In the genomic region with DNA sequence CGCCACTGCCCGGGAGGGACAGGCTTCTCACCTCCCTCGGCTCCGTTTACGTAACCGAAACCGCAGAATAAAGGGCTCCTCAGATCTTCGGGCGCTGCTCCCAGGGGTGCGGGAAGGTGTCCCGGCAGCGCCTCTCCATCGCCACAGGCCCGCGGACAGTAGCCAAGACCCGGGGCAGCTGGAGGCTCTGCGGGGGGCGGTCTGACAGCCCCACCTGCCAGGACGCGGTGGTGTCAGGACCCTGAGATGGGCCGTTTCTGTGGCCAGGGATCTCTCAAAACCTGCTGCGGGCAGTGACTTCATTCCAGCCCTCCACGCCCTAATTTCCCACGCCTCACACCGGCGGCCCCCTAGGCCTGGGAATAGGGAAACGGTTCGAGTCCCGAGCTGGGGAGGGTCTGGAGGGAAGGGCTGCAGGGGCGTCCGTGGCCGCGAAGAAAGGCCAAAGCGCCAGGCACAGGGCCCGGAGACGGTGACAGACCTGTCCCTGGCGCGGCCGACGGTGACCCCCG, we compare ENCODE assay signal across 8 cellular contexts. TPM values are rescaled to one million over a fixed set of nuclear protein-coding genes. Genes with fewer than 3 reads are reported as not detected.
DNase-seq lines count a peak whose midpoint lies in the region; ATAC-seq and TF ChIP-seq lines count a peak whose summit lies in the region.
"Not testable (repeated sequence)": the region's sequence is repeated elsewhere in the genome, so short reads cannot be mapped to it uniquely, and the experiment has no call there.

No MANE protein-coding gene starts in this region.

- H3K27me3 ChIP-seq in OCI-LY1 (ENCODE audit: insufficient read depth, low read length), result not testable (repeated sequence)

- peak overlapping the region; percentile 35; the same call in 1 of the 2 replicates for H3K9ac ChIP-seq in OCI-LY1 (ENCODE audit: low read length)

- H3K9me2 ChIP-seq in OCI-LY1 (ENCODE audit: low read depth, low read length), result not testable (repeated sequence)

- H3K4me3 ChIP-seq in AG09309 (ENCODE audit: control insufficient read depth, low read depth, low read length) (peak overlapping the region; percentile 15), OCI-LY1 (ENCODE audit: low read depth, low read length, poor library complexity, severe bottlenecking) (peak overlapping the region; percentile 59), foreskin fibroblast (ENCODE audit: low read depth in 1 of 2, low read length in 2 of 2) (peak overlapping the region; percentile 10 to 19), mesodermal cell (ENCODE audit: extremely low read depth, insufficient read depth, low read length, poor library complexity, severe bottlenecking) (peak overlapping the region; percentile 19), skin epidermis (peak overlapping the region in 6 of 7 experiments; percentile 23 to 60 (median 42))

- peak overlapping the region; percentile 69 for H3K4me2 ChIP-seq in OCI-LY1 (ENCODE audit: low read length)

- not testable (repeated sequence) for H3K4me1 ChIP-seq in OCI-LY1 (ENCODE audit: insufficient read depth, low read length, severe bottlenecking); mesodermal cell (ENCODE audit: control insufficient read depth, insufficient read depth, low read length, poor library complexity, severe bottlenecking)

- not testable (repeated sequence) for H3F3A ChIP-seq in OCI-LY1 (ENCODE audit: insufficient read depth, low read length)

- H3K9me3 ChIP-seq in OCI-LY1 (ENCODE audit: low read length); mesodermal cell (ENCODE audit: control insufficient read depth, low read length): not testable (repeated sequence)

- 5% methylated on average over 4 of the region's 41 CpGs; no CpG with 5 or more reads in 1 of the 2 experiments for WGBS in mesodermal cell (ENCODE audit: insufficient coverage in 2 of 2), 2 experiments

- H3K36me3 ChIP-seq in OCI-LY1 (ENCODE audit: insufficient read depth, low read length); mesodermal cell (ENCODE audit: control insufficient read depth, insufficient read depth, low read length): not testable (repeated sequence)

- ATAC-seq in GM19023 (IDR thresholded peaks at IDR 0.05; ENCODE audit: unreplicated experiment) (peak; percentile 14), HG02852 (IDR thresholded peaks at IDR 0.05; ENCODE audit: unreplicated experiment) (peak; percentile 12)

- H3K27ac ChIP-seq in OCI-LY1 (ENCODE audit: low read depth, low read length, poor library complexity, severe bottlenecking); mesodermal cell (ENCODE audit: low read depth, low read length, severe bottlenecking): not testable (repeated sequence)
- H3K27ac ChIP-seq in angular gyrus (ENCODE audit: low read depth, low read length), result peak overlapping the region; percentile 70
- H3K27ac ChIP-seq in skin epidermis, result peak overlapping the region in 2 of 21 experiments; percentile 23 to 69

- TF ChIP-seq CTCF in AG09309 (IDR thresholded peaks at IDR 0.05; ENCODE audit: control insufficient read depth, insufficient read depth, low read depth, low read length, missing control alignments); OCI-LY1 (IDR thresholded peaks at IDR 0.05; ENCODE audit: low read length); foreskin fibroblast (IDR thresholded peaks at IDR 0.05; ENCODE audit: low read depth, low read length): not testable (repeated sequence)

- not testable (repeated sequence) for H2AFZ ChIP-seq in OCI-LY1 (ENCODE audit: low read length)

- not testable (repeated sequence) for H3K79me2 ChIP-seq in OCI-LY1 (ENCODE audit: insufficient read depth, low read length)

- DNase-seq in AG09309 (ENCODE audit: low read depth), result not testable (repeated sequence)
- DNase-seq in foreskin fibroblast, result peak in 1 of 2 donors; percentile 15

- H4K20me1 ChIP-seq in OCI-LY1 (ENCODE audit: insufficient read depth, low read length), result not testable (repeated sequence)

RNA-seq across cellular contexts. Expression of gene TPPP, which starts 0.6 kb away (rescaled TPM):
- polyA plus RNA-seq in mesodermal cell (2013, experiment 1 of 2), result 0.55 TPM
- polyA plus RNA-seq in mesodermal cell (2013, experiment 2 of 2), result 0.35 TPM
